Comparison of ENCODE assay signal across 1 cellular context in genomic region chr11:95014184-95014821, GRCh38.
TF ChIP-seq lines count a peak whose summit lies in the region.

No MANE protein-coding gene starts in this region.

TF ChIP-seq in HepG2, 621 proteins besides CTCF, POLR2A, EP300 and RAD21:
- TF ChIP-seq ZBTB26 (CRISPR knock-in tag; IDR thresholded peaks at IDR 0.05; ENCODE audit: borderline replicate concordance): no peak
- TF ChIP-seq ZNF879 (CRISPR knock-in tag; IDR thresholded peaks at IDR 0.05): no peak
- no peak for TF ChIP-seq ARNT2 (CRISPR knock-in tag; IDR thresholded peaks at IDR 0.05; ENCODE audit: low read depth)
- no peak for TF ChIP-seq SYNCRIP (IDR thresholded peaks at IDR 0.05; ENCODE audit: insufficient read depth, low read depth, low read length)
- no peak for TF ChIP-seq FUBP1 (CRISPR knock-in tag; IDR thresholded peaks at IDR 0.05; ENCODE audit: borderline replicate concordance)
- no peak for TF ChIP-seq PRDM15 (CRISPR knock-in tag; IDR thresholded peaks at IDR 0.05)
- no peak for TF ChIP-seq ZNF589 (CRISPR knock-in tag; conservative IDR thresholded peaks at IDR 0.05)
- TF ChIP-seq DPF2 (CRISPR knock-in tag; IDR thresholded peaks at IDR 0.05; ENCODE audit: borderline replicate concordance, low read depth): no peak
- TF ChIP-seq CC2D1A (CRISPR knock-in tag; IDR thresholded peaks at IDR 0.05): no peak
- TF ChIP-seq ATF1 (CRISPR knock-in tag; IDR thresholded peaks at IDR 0.05): no peak
- TF ChIP-seq ZNF225 (CRISPR knock-in tag; IDR thresholded peaks at IDR 0.05): no peak
- TF ChIP-seq ZHX1 (CRISPR knock-in tag; IDR thresholded peaks at IDR 0.05; ENCODE audit: low read depth): no peak
- no peak for TF ChIP-seq ZNF597 (CRISPR knock-in tag; IDR thresholded peaks at IDR 0.05)
- no peak for TF ChIP-seq KLF6 (CRISPR knock-in tag; IDR thresholded peaks at IDR 0.05)
